In the genomic region with DNA sequence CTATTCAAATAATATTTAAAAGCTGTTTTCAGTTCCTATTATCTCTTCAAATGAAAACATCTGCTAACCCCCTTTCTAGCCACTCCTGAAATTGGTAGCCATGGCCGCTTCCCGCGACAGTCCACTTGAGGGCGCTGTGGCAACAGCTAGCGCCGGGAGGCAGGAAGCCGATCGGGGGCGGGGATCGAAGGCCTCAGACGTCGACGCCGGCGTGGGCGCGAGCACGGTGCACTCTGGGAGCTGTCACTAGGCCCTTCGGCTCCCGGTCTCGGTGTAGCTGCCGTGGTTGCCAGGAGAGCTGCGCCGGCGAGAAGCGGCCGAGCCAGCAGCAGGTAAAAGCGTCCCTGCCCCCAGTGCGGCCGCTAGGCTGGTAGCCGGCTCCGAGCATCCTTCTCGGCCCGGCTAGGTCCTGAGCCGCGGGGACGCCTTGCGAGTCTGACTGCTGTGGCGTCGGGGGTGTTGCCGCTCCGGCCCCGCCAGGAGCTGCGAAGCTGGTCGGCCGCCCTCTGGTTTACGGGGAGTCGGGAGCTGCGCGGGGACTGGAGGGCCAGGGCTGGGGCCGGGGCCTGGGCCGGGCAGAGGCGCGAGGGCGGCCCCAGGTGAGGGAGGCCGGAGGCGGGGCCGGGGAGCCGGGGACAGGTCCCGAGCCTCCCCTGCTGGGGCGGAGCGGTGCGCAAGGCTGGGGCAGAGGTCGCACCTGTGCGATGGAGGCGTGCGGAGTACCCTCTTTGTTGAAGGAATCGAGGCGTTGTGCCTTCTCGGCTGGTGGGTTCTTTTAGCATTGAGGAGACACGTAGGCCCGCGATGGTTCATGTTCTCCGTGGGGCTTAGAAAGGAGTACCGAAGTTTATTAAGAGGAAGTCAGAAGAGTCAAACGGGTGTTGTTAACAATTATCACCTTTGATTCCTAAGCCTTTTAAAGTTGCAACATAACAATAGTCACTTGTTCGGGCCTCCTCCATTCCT, we compare ENCODE assay signal across 1 cellular context.
A peak's percentile ranks its signal among the peaks of the same experiment; 100 is the strongest.
TF ChIP-seq lines count a peak whose summit lies in the region.

TSS of gene DOP1A (plus strand) at position 224 of the 966 bp plus-strand sequence. CDS start 29,307 bp downstream, outside the sequence.

TF ChIP-seq in HepG2, 621 proteins besides CTCF, POLR2A, EP300 and RAD21 (continued from another document and continues in another):
- peak; percentile 70 for TF ChIP-seq ZNF280D (CRISPR knock-in tag; IDR thresholded peaks at IDR 0.05)
- peak; percentile 52 for TF ChIP-seq AHR (CRISPR knock-in tag; IDR thresholded peaks at IDR 0.05)
- no peak for TF ChIP-seq ZNF720 (CRISPR knock-in tag; IDR thresholded peaks at IDR 0.05)
- peak; percentile 77; the same call in 1 of the 2 replicates for TF ChIP-seq ZNF333 (CRISPR knock-in tag; IDR thresholded peaks at IDR 0.05; ENCODE audit: borderline replicate concordance)
- TF ChIP-seq, protein P1, sequence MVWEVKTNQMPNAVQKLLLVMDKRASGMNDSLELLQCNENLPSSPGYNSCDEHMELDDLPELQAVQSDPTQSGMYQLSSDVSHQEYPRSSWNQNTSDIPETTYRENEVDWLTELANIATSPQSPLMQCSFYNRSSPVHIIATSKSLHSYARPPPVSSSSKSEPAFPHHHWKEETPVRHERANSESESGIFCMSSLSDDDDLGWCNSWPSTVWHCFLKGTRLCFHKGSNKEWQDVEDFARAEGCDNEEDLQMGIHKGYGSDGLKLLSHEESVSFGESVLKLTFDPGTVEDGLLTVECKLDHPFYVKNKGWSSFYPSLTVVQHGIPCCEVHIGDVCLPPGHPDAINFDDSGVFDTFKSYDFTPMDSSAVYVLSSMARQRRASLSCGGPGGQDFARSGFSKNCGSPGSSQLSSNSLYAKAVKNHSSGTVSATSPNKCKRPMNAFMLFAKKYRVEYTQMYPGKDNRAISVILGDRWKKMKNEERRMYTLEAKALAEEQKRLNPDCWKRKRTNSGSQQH (CRISPR knock-in tag; IDR thresholded peaks at IDR 0.05; ENCODE audit: low read depth), result peak; percentile 56
- TF ChIP-seq, protein P2, sequence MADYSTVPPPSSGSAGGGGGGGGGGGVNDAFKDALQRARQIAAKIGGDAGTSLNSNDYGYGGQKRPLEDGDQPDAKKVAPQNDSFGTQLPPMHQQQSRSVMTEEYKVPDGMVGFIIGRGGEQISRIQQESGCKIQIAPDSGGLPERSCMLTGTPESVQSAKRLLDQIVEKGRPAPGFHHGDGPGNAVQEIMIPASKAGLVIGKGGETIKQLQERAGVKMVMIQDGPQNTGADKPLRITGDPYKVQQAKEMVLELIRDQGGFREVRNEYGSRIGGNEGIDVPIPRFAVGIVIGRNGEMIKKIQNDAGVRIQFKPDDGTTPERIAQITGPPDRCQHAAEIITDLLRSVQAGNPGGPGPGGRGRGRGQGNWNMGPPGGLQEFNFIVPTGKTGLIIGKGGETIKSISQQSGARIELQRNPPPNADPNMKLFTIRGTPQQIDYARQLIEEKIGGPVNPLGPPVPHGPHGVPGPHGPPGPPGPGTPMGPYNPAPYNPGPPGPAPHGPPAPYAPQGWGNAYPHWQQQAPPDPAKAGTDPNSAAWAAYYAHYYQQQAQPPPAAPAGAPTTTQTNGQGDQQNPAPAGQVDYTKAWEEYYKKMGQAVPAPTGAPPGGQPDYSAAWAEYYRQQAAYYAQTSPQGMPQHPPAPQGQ (CRISPR knock-in tag; IDR thresholded peaks at IDR 0.05; ENCODE audit: borderline replicate concordance), result no peak
- TF ChIP-seq KLF11 (CRISPR knock-in tag; IDR thresholded peaks at IDR 0.05), result no peak
- TF ChIP-seq ZNF556 (CRISPR knock-in tag; IDR thresholded peaks at IDR 0.05; ENCODE audit: borderline replicate concordance), result 0 out of 2 replicates have a peak, but pooled peaks have one; percentile 63
- TF ChIP-seq ISL2 (CRISPR knock-in tag; IDR thresholded peaks at IDR 0.05), result peak; percentile 34; the same call in 1 of the 2 replicates
- no peak for TF ChIP-seq SOX6 (IDR thresholded peaks at IDR 0.05)
- peak; percentile 47; the same call in 1 of the 2 replicates for TF ChIP-seq SOX6 (CRISPR knock-in tag; IDR thresholded peaks at IDR 0.05)
- no peak for TF ChIP-seq CENPBD1 (CRISPR knock-in tag; IDR thresholded peaks at IDR 0.05; ENCODE audit: borderline replicate concordance, low read depth)
- TF ChIP-seq LCORL (IDR thresholded peaks at IDR 0.05), result no peak
- TF ChIP-seq LCORL (CRISPR knock-in tag; IDR thresholded peaks at IDR 0.05), result peak; percentile 67; the same call in 1 of the 2 replicates
- peak; percentile 95 for TF ChIP-seq MXD1 (CRISPR knock-in tag; IDR thresholded peaks at IDR 0.05)
- no peak for TF ChIP-seq ZNF24 (IDR thresholded peaks at IDR 0.05)
- no peak for TF ChIP-seq RBM22 (optimal IDR thresholded peaks at IDR 0.05; ENCODE audit: low read length)
- peak; percentile 16 for TF ChIP-seq MED8 (CRISPR knock-in tag; IDR thresholded peaks at IDR 0.05; ENCODE audit: insufficient replicate concordance)
- TF ChIP-seq, protein P3, sequence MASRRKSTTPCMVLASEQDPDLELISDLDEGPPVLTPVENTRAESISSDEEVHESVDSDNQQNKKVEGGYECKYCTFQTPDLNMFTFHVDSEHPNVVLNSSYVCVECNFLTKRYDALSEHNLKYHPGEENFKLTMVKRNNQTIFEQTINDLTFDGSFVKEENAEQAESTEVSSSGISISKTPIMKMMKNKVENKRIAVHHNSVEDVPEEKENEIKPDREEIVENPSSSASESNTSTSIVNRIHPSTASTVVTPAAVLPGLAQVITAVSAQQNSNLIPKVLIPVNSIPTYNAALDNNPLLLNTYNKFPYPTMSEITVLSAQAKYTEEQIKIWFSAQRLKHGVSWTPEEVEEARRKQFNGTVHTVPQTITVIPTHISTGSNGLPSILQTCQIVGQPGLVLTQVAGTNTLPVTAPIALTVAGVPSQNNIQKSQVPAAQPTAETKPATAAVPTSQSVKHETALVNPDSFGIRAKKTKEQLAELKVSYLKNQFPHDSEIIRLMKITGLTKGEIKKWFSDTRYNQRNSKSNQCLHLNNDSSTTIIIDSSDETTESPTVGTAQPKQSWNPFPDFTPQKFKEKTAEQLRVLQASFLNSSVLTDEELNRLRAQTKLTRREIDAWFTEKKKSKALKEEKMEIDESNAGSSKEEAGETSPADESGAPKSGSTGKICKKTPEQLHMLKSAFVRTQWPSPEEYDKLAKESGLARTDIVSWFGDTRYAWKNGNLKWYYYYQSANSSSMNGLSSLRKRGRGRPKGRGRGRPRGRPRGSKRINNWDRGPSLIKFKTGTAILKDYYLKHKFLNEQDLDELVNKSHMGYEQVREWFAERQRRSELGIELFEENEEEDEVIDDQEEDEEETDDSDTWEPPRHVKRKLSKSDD (CRISPR knock-in tag; IDR thresholded peaks at IDR 0.05; ENCODE audit: low read depth), result peak; percentile 81
- TF ChIP-seq ZNF616 (CRISPR knock-in tag; IDR thresholded peaks at IDR 0.05; ENCODE audit: low read depth), result 0 out of 2 replicates have a peak, but pooled peaks have one; percentile 37
- peak; percentile 57; the same call in 1 of the 2 replicates for TF ChIP-seq ZBTB10 (CRISPR knock-in tag; IDR thresholded peaks at IDR 0.05; ENCODE audit: borderline replicate concordance)
- peak; percentile 26 for TF ChIP-seq NFYC (CRISPR knock-in tag; IDR thresholded peaks at IDR 0.05)
- peak; percentile 81 for TF ChIP-seq ARNT2 (CRISPR knock-in tag; IDR thresholded peaks at IDR 0.05; ENCODE audit: low read depth)
- 0 out of 2 replicates have a peak, but pooled peaks have one; percentile 45 for TF ChIP-seq GLMP (CRISPR knock-in tag; IDR thresholded peaks at IDR 0.05; ENCODE audit: borderline replicate concordance)
- peak; percentile 55 for TF ChIP-seq ZNF710 (CRISPR knock-in tag; IDR thresholded peaks at IDR 0.05; ENCODE audit: borderline replicate concordance)
- peak; percentile 82 for TF ChIP-seq ZNF891 (CRISPR knock-in tag; IDR thresholded peaks at IDR 0.05)
- TF ChIP-seq TOPORS (CRISPR knock-in tag; IDR thresholded peaks at IDR 0.05), result peak; percentile 95
- peak; percentile 96; the same call in 1 of the 2 replicates for TF ChIP-seq TGIF2 (CRISPR knock-in tag; IDR thresholded peaks at IDR 0.05)
- TF ChIP-seq, protein P4, sequence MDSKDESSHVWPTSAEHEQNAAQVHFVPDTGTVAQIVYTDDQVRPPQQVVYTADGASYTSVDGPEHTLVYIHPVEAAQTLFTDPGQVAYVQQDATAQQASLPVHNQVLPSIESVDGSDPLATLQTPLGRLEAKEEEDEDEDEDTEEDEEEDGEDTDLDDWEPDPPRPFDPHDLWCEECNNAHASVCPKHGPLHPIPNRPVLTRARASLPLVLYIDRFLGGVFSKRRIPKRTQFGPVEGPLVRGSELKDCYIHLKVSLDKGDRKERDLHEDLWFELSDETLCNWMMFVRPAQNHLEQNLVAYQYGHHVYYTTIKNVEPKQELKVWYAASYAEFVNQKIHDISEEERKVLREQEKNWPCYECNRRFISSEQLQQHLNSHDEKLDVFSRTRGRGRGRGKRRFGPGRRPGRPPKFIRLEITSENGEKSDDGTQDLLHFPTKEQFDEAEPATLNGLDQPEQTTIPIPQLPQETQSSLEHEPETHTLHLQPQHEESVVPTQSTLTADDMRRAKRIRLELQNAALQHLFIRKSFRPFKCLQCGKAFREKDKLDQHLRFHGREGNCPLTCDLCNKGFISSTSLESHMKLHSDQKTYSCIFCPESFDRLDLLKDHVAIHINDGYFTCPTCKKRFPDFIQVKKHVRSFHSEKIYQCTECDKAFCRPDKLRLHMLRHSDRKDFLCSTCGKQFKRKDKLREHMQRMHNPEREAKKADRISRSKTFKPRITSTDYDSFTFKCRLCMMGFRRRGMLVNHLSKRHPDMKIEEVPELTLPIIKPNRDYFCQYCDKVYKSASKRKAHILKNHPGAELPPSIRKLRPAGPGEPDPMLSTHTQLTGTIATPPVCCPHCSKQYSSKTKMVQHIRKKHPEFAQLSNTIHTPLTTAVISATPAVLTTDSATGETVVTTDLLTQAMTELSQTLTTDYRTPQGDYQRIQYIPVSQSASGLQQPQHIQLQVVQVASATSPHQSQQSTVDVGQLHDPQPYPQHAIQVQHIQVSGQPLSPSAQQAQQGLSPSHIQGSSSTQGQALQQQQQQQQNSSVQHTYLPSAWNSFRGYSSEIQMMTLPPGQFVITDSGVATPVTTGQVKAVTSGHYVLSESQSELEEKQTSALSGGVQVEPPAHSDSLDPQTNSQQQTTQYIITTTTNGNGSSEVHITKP (CRISPR knock-in tag; IDR thresholded peaks at IDR 0.05; ENCODE audit: low read depth), result peak; percentile 59; the same call in 1 of the 2 replicates
